In the genomic region with DNA sequence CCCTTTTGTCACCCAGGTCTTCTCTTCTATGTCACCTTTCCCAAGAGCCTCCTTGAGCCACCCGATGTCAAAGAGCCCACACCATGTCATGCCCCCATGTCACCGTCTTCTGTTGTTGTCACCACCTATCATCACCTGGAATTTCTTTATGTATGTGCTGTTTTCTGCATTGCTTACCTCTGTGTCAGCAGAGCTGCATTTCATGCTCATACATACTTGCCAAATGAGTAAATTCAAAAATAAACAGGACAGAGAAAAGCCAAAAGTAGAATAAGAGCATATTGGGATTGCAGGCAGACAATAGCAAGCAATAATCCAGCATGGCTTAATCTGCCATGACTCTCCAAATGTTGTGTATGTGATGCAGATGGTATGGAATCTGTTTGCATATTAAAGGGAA, we compare ENCODE assay signal across 24 cellular contexts. TPM values are rescaled to one million over a fixed set of nuclear protein-coding genes. Genes with fewer than 3 reads are reported as not detected.
"Had no signal": no experiment of that assay in that cellular context is flagged by ENCODE, and none has a peak within 500 bp of the region (broad histone marks: within the 10 kb centered on the region; RNA-seq: fewer than 3 reads in every experiment).

No MANE protein-coding gene starts in this region.

- H3K4me3 Mint-ChIP-seq: activated CD4-positive, alpha-beta memory T cell treated with anti-CD3 and anti-CD28 coated beads for 36 hours; activated CD4-positive, alpha-beta T cell treated with anti-CD3 and anti-CD28 coated beads for 36 hours; activated T-cell treated with anti-CD3 and anti-CD28 coated beads, Interleukin-2, amount 50 U/mL, for 24 hours; memory B cell; naive thymus-derived CD4-positive, alpha-beta T cell had no signal

- H3K36me3 ChIP-seq: colonic mucosa, esophagus squamous epithelium, left ventricle myocardium inferior, tibial artery, vagina had no signal

- H3K27ac Mint-ChIP-seq: activated CD4-positive, alpha-beta memory T cell treated with anti-CD3 and anti-CD28 coated beads for 36 hours; activated CD4-positive, alpha-beta T cell treated with anti-CD3 and anti-CD28 coated beads for 36 hours; activated naive CD4-positive, alpha-beta T cell treated with anti-CD3 and anti-CD28 coated beads, Interleukin-2, amount 50 U/mL, for 72 hours; activated T-cell treated with anti-CD3 and anti-CD28 coated beads, Interleukin-2, amount 50 U/mL, for 24 hours; memory B cell; naive thymus-derived CD4-positive, alpha-beta T cell had no signal

- H3K4me3 ChIP-seq: body of pancreas, colonic mucosa, esophagus squamous epithelium, left ventricle myocardium inferior, mucosa of descending colon, tibial artery, vagina had no signal

- H3K27me3 ChIP-seq: body of pancreas, colonic mucosa, esophagus squamous epithelium, tibial artery, vagina had no signal

- H3K9me3 Mint-ChIP-seq: activated CD4-positive, alpha-beta memory T cell treated with anti-CD3 and anti-CD28 coated beads for 36 hours; activated T-cell treated with anti-CD3 and anti-CD28 coated beads, Interleukin-2, amount 50 U/mL, for 24 hours; memory B cell had no signal

- H3K27ac ChIP-seq: body of pancreas, colonic mucosa, esophagus squamous epithelium, left ventricle myocardium inferior, tibial artery, vagina had no signal

- H3K36me3 Mint-ChIP-seq: activated CD4-positive, alpha-beta memory T cell treated with anti-CD3 and anti-CD28 coated beads for 36 hours; activated naive CD4-positive, alpha-beta T cell treated with anti-CD3 and anti-CD28 coated beads, Interleukin-2, amount 50 U/mL, for 72 hours; memory B cell; naive thymus-derived CD4-positive, alpha-beta T cell had no signal

- H3K4me1 ChIP-seq: colonic mucosa had no signal

- H3K27me3 Mint-ChIP-seq: activated CD4-positive, alpha-beta memory T cell treated with anti-CD3 and anti-CD28 coated beads for 36 hours; activated CD4-positive, alpha-beta T cell treated with anti-CD3 and anti-CD28 coated beads for 36 hours; activated T-cell treated with anti-CD3 and anti-CD28 coated beads, Interleukin-2, amount 50 U/mL, for 24 hours; memory B cell; naive thymus-derived CD4-positive, alpha-beta T cell had no signal

- ATAC-seq: activated CD4-positive, alpha-beta T cell treated with anti-CD3 and anti-CD28 coated beads for 36 hours; activated naive CD4-positive, alpha-beta T cell treated with anti-CD3 and anti-CD28 coated beads, Interleukin-2, amount 50 U/mL, for 72 hours; body of pancreas; mucosa of descending colon; naive thymus-derived CD4-positive, alpha-beta T cell had no signal

- H3K9me3 ChIP-seq: body of pancreas, colonic mucosa, esophagus squamous epithelium, left ventricle myocardium inferior, mucosa of descending colon, tibial artery, vagina had no signal

- DNase-seq: activated CD4-positive, alpha-beta memory T cell treated with anti-CD3 and anti-CD28 coated beads for 36 hours; activated CD4-positive, alpha-beta T cell treated with anti-CD3 and anti-CD28 coated beads for 36 hours; activated effector memory CD4-positive, alpha-beta T cell treated with anti-CD3 and anti-CD28 coated beads, Interleukin-2, amount 50 U/mL, for 16 hours; activated T-cell treated with anti-CD3 and anti-CD28 coated beads, Interleukin-2, amount 50 U/mL, for 24 hours; amygdala; body of pancreas; central memory CD4-positive, alpha-beta T cell; colonic mucosa; esophagus squamous epithelium; hippocampal formation; kidney; left ventricle myocardium inferior; mucosa of descending colon; naive thymus-derived CD4-positive, alpha-beta T cell; stimulated activated CD4-positive, alpha-beta T cell treated with anti-CD3 and anti-CD28 coated beads, Interleukin-2, amount 100 ng/mL, for 48 hours; stimulated activated naive CD4-positive, alpha-beta T cell; tibial artery had no signal

- H3K4me1 Mint-ChIP-seq: activated CD4-positive, alpha-beta T cell treated with anti-CD3 and anti-CD28 coated beads for 36 hours; memory B cell; naive thymus-derived CD4-positive, alpha-beta T cell had no signal

RNA-seq across cellular contexts. Expression of a gene that starts 15.3 kb away (rescaled TPM):
- total RNA-seq: body of pancreas, esophagus squamous epithelium, fibroblast of villous mesenchyme, glomerular endothelial cell, kidney, left ventricle myocardium inferior, skeletal muscle tissue, subcutaneous adipose tissue, vagina had no signal
